8 cellular contexts compared by ENCODE assay signal in genomic region chr11:35138949-35139881, GRCh38. TPM values are rescaled to one million over a fixed set of nuclear protein-coding genes. Genes with fewer than 3 reads are reported as not detected.
A peak's percentile ranks its signal among the peaks of the same experiment; 100 is the strongest.
DNase-seq lines count a peak whose midpoint lies in the region; ATAC-seq and TF ChIP-seq lines count a peak whose summit lies in the region.

CD44 (plus strand) TSS chr11:35139171; CDS start chr11:35139304, 133 bp downstream.

- no peaks in the 10 kb centered on the region for H3K9me3 Mint-ChIP-seq in H9

- H4K91ac ChIP-seq in H9 (ENCODE audit: insufficient read length, low read depth, low read length): no peak within 1 kb of the TSS

- in situ Hi-C loops in endometrial microvascular endothelial cells (cut with HindIII; ENCODE audit: inconsistent ontology term, low pct_unique_long_range_greater_than_20kb, low sequenced_read_pairs): no loop called here

- no peaks in the 10 kb centered on the region for H3K36me3 Mint-ChIP-seq in H9 (ENCODE audit: insufficient read depth in 1 of 3, low read depth in 3 of 3)

- peaks cover 19% of the 10 kb centered on the region for H3K27me3 ChIP-seq in H9 (ENCODE audit: insufficient read depth, low read length)

- H3K4me1 ChIP-seq in H9 (ENCODE audit: insufficient read depth, low read length) (peaks cover 3% of the 10 kb centered on the region; the same call in 1 of the 2 replicates), mucosa of descending colon (ENCODE audit: low read depth) (peaks cover 27% of the 10 kb centered on the region)

- H3K9me3 ChIP-seq in H9 (ENCODE audit: control insufficient read depth, low read depth, low read length) (no peaks in the 10 kb centered on the region), mucosa of descending colon (no peaks in the 10 kb centered on the region)

- H3K79me2 ChIP-seq in H9 (ENCODE audit: insufficient read depth, low read length): no peaks in the 10 kb centered on the region

- no peaks in the 10 kb centered on the region for H3K36me3 ChIP-seq in mucosa of descending colon (ENCODE audit: low read depth)

- no peak within 1 kb of the TSS for H2AFZ ChIP-seq in H9 (ENCODE audit: low read length)

- intact Hi-C loops in mucosa of descending colon (cut with DNase I, micrococcal nuclease): no loop called here

- peak within 1 kb of the TSS; percentile 78 to 87 for H3K4me3 Mint-ChIP-seq in H9

- no peaks in the 10 kb centered on the region for H4K20me1 ChIP-seq in H9 (ENCODE audit: control insufficient read depth, insufficient read depth, insufficient read length)

- no peak within 1 kb of the TSS for H2AK5ac ChIP-seq in H9 (ENCODE audit: insufficient read length, low read length)

- H3K18ac ChIP-seq in H9 (ENCODE audit: insufficient read length, low read depth, low read length): peak within 1 kb of the TSS; percentile 70

- H3K4ac ChIP-seq in H9 (ENCODE audit: low read depth, low read length): no peak within 1 kb of the TSS

- H2BK12ac ChIP-seq in H9 (ENCODE audit: insufficient read length, low read depth, low read length): no peak within 1 kb of the TSS

- no peak within 1 kb of the TSS for H3K56ac ChIP-seq in H9 (ENCODE audit: insufficient read length, low read depth, low read length)

- peaks cover 13% of the 10 kb centered on the region for H3K23me2 ChIP-seq in H9 (ENCODE audit: insufficient read length, low read depth, low read length, poor library complexity, severe bottlenecking)

- no peak within 1 kb of the TSS for H3K23ac ChIP-seq in H9 (ENCODE audit: insufficient read length, low read depth, low read length)

- no peak within 1 kb of the TSS for H3K27ac ChIP-seq in H9 (ENCODE audit: insufficient read length, low read depth, low read length)

- no peak within 1 kb of the TSS for H3T11ph ChIP-seq in H9 (ENCODE audit: low read length)

- peak; percentile 78 for ATAC-seq in mucosa of descending colon

- H3K4me2 ChIP-seq in H9 (ENCODE audit: insufficient read depth, insufficient read length, low read length): peak within 1 kb of the TSS; percentile 76

- H2BK20ac ChIP-seq in H9 (ENCODE audit: low read depth, low read length, poor library complexity, severe bottlenecking): no peak within 1 kb of the TSS

- DNase-seq in ELR (ENCODE audit: low read depth) (peak; percentile 96), H9 (peak; percentile 66), NCI-H526 (lab: John Stamatoyannopoulos, UW) (peak; percentile 32 to 76), mucosa of descending colon (peak; percentile 84 to 90 (median 87)), NCI-H2081 (lab: John Stamatoyannopoulos, UW) (no peak)
- DNase-seq in activated CD8-positive, alpha-beta memory T cell treated with anti-CD3 and anti-CD28 coated beads for 4 hours (ENCODE audit: low read depth in 2 of 2): peak; percentile 75 to 82
- peak; percentile 58 to 83 for DNase-seq in stimulated activated CD8-positive, alpha-beta memory T cell treated with anti-CD3 and anti-CD28 coated beads, Interleukin-4, amount 100 ng/mL, for 4 hours (ENCODE audit: low read depth in 2 of 2, low spot score in 1 of 2)

- no peak within 1 kb of the TSS for H4K8ac ChIP-seq in H9 (replicated peaks; ENCODE audit: insufficient read length, low read depth, low read length)

- no CpG with 5 or more reads among the region's 59 CpGs for WGBS in H9 (ENCODE audit: extremely low coverage, insufficient read length, low lambda C conversion rate)

- no peak within 1 kb of the TSS for H2BK120ac ChIP-seq in H9 (ENCODE audit: low read depth, low read length, poor library complexity, severe bottlenecking)

- peaks cover 69% of the 10 kb centered on the region for H3K27me3 Mint-ChIP-seq in H9 (ENCODE audit: low read depth)

- peak within 1 kb of the TSS; percentile 74 for H3K14ac ChIP-seq in H9 (ENCODE audit: insufficient read depth, low read length)

- no peak within 1 kb of the TSS for H4K5ac ChIP-seq in H9 (ENCODE audit: insufficient read length, low read depth, low read length)

- peak within 1 kb of the TSS; percentile 57 for H3K9ac ChIP-seq in H9 (ENCODE audit: extremely low read depth, insufficient read length, low read length)

- peaks cover 13% of the 10 kb centered on the region in 2 experiments; a peak in 3 of 4 replicates for H3K4me1 Mint-ChIP-seq in H9

- H2BK15ac ChIP-seq in H9 (ENCODE audit: low read depth, low read length): no peak within 1 kb of the TSS

- H2BK5ac ChIP-seq in H9 (ENCODE audit: insufficient read length, low read length): no peak within 1 kb of the TSS

- H3K79me1 ChIP-seq in H9 (ENCODE audit: insufficient read depth, low read depth, low read length, poor library complexity, severe bottlenecking): no peaks in the 10 kb centered on the region

- H3K27ac Mint-ChIP-seq in H9: no peak within 1 kb of the TSS

- H3K4me3 ChIP-seq in mucosa of descending colon: peak within 1 kb of the TSS; percentile 48

- TF ChIP-seq CTCF in H9 (conservative IDR thresholded peaks at IDR 0.05): no peak
- TF ChIP-seq CTCF in mucosa of descending colon (IDR thresholded peaks at IDR 0.05): no peak

RNA-seq across cellular contexts. Expression of gene CD44, which starts in this region (rescaled TPM):
- total RNA-seq in H9 (2021): 5.2 and 6.1 TPM in 2 replicates
- total RNA-seq in endometrial microvascular endothelial cells (ENCODE audit: inconsistent ontology term): 258 TPM
- total RNA-seq in mucosa of descending colon: 100 to 1,000 TPM; 105 to 154 (median 136) TPM

Comparison
In these comparisons a context has a peak if more than half of its experiments do, and no peak if none do; other contexts are left out.
1. RNA of gene CD44 (total RNA-seq): 258 TPM in endometrial microvascular endothelial cells (single experiment) and 105 to 154 TPM in mucosa of descending colon; 5.2 to 6.1 TPM in H9; every median in the first group is over 10 times any median in the second.
2. DNase-seq: peak in ELR (single experiment), H9 (single experiment), NCI-H526 (2 of 2), activated CD8-positive, alpha-beta memory T cell treated with anti-CD3 and anti-CD28 coated beads for 4 hours (2 of 2), mucosa of descending colon (3 of 3) and stimulated activated CD8-positive, alpha-beta memory T cell treated with anti-CD3 and anti-CD28 coated beads, Interleukin-4, amount 100 ng/mL, for 4 hours (2 of 2); none in NCI-H2081 (0 of 2).